Comparison of ENCODE assay signal across 26 cellular contexts in genomic region chr5:144102361-144102760, GRCh38.
DNase-seq lines count a peak whose midpoint lies in the region; ATAC-seq, FAIRE-seq and TF ChIP-seq lines count a peak whose summit lies in the region.
"Had no signal": no experiment of that assay in that cellular context is flagged by ENCODE, and none has a peak within 500 bp of the region (broad histone marks: within the 10 kb centered on the region; RNA-seq: fewer than 3 reads in every experiment).

No MANE protein-coding gene starts in this region.

- in situ Hi-C loops in gastrocnemius medialis (cut with MboI; ENCODE audit: low sequenced_read_pairs in 4 of 4): no loop called here

- TF ChIP-seq POLR2A in gastrocnemius medialis (IDR thresholded peaks at IDR 0.05) (no peak), GM12892 (IDR thresholded peaks at IDR 0.05; ENCODE audit: low read depth, low read length) (no peak)

- no peak for FAIRE-seq in GM12892 (lab: Jason Lieb, UNC)
- FAIRE-seq: D721Med, G401.6, H54, HepG2, K562 had no signal

- no peaks in the 10 kb centered on the region for H3K9me3 ChIP-seq in gastrocnemius medialis
- H3K9me3 ChIP-seq: SJCRH30 had no signal

- DNase-seq in DMS53 (lab: John Stamatoyannopoulos, UW) (peak; percentile 6), DMS53 treated with DMSO at 0.1 percent for 48 hours (lab: John Stamatoyannopoulos, UW; ENCODE audit: unreplicated experiment) (no peak), gastrocnemius medialis (no peak), GM12892 (ENCODE audit: insufficient read length) (no peak), SW 1271 (lab: John Stamatoyannopoulos, UW) (no peak)
- DNase-seq: ACHN; CD4-positive, CD25-positive, alpha-beta regulatory T cell; NCI-H1048; NCI-H1694; NCI-H2029 treated with DMSO at 0.1 percent for 48 hours; NCI-H446 treated with DMSO at 0.1 percent for 48 hours; NCI-H526; NCI-H82; NK-92 treated with Interleukin-12 subunit alpha and Interleukin-12 subunit beta, amount 100 ng/mL, for 24 hours; PC-9; SJCRH30 had no signal

- H3K9ac ChIP-seq in rectal smooth muscle tissue (ENCODE audit: low read length): no peak overlapping the region

- H3K27me3 ChIP-seq in rectal smooth muscle tissue (ENCODE audit: control insufficient read depth, insufficient read depth, low read length) (no peaks in the 10 kb centered on the region), gastrocnemius medialis (no peaks in the 10 kb centered on the region)
- H3K27me3 ChIP-seq: SJCRH30 had no signal

- TF ChIP-seq CTCF in VCaP (conservative IDR thresholded peaks at IDR 0.05) (no peak), gastrocnemius medialis (IDR thresholded peaks at IDR 0.05 in 4 of 5, conservative IDR thresholded peaks at IDR 0.05 in 1 of 5) (no peak)

- no peak for ATAC-seq in gastrocnemius medialis
- ATAC-seq: HepG2, K562, Right ventricle myocardium inferior, SK-N-SH treated with all-trans-retinoic acid at 6 μM for 48 hours had no signal

- H3K4me1 ChIP-seq in rectal smooth muscle tissue (ENCODE audit: control insufficient read depth, insufficient read depth, low read length): no peaks in the 10 kb centered on the region
- H3K4me1 ChIP-seq in gastrocnemius medialis: no peaks in the 10 kb centered on the region
- H3K4me1 ChIP-seq: SJCRH30 had no signal

- H3K27ac ChIP-seq in VCaP (peak overlapping the region; percentile 68), rectal smooth muscle tissue (ENCODE audit: low read depth, low read length) (peak overlapping the region; percentile 21), gastrocnemius medialis (no peak overlapping the region)
- H3K27ac ChIP-seq: 22Rv1, PC-9, SJCRH30 had no signal

- H3K4me3 ChIP-seq in rectal smooth muscle tissue (ENCODE audit: low read length): no peak overlapping the region
- no peak overlapping the region for H3K4me3 ChIP-seq in gastrocnemius medialis
- H3K4me3 ChIP-seq: K562, PC-9, SJCRH30 had no signal

- intact Hi-C loops in gastrocnemius medialis (cut with DNase I; ENCODE audit: low total_unique reads): no loop called here

- H3K36me3 ChIP-seq in rectal smooth muscle tissue (ENCODE audit: control insufficient read depth, insufficient read depth, low read length) (no peaks in the 10 kb centered on the region), gastrocnemius medialis (no peaks in the 10 kb centered on the region)
- H3K36me3 ChIP-seq: SJCRH30 had no signal

Comparison
In these comparisons a context has a peak if more than half of its experiments do, and no peak if none do; other contexts are left out.
1. H3K27ac ChIP-seq: peak in VCaP (single experiment) and rectal smooth muscle tissue (single experiment); none in gastrocnemius medialis (0 of 4).